8 cellular contexts compared by ENCODE assay signal in the genomic region with DNA sequence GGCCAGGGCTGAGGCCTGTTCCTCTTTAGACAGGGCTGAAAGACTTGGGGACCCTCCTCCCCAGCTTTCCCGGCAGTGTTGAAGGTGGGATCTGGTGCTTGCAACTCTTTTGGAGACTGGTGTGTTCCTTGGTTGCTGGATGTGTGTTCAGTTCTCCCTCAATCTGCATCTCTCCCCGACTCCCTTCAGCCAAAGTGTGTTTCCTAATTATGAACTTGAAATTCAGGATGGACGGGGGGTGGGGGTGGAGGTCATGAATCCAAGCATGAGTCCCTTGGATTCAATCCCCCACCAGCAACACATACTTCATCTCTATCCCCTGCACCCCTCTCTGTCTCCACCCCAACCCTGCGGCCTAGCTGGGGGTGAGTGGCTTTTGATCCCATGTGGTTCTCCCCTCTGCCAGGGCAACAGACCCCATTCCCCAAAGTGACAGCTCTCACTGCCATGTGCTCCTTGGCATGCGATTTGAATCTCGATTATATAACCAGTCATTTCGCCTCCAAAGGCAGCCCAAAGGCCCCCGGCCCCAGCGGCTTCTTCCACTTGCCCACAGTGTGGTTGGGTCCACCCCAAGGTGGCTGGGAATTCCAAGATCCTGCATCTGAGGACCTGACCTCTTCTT. TPM values are rescaled to one million over a fixed set of nuclear protein-coding genes. Genes with fewer than 3 reads are reported as not detected.
DNase-seq lines count a peak whose midpoint lies in the region; ATAC-seq and TF ChIP-seq lines count a peak whose summit lies in the region.

No MANE protein-coding gene starts in this region.

- peak overlapping the region; percentile 68 for H2AFZ ChIP-seq in hepatocyte

- peak overlapping the region; percentile 66 for H3K27ac Mint-ChIP-seq in activated T-helper 17 cell treated with anti-CD3 and anti-CD28 coated beads, Interleukin-2, amount 50 U/mL, for 72 hours

- H3K4me3 ChIP-seq in HFF-Myc (replicated peaks; ENCODE audit: low read depth, low read length) = peak overlapping the region; percentile 67
- no peak overlapping the region for H3K4me3 ChIP-seq in hepatocyte
- peak overlapping the region; percentile 66 to 81 (median 71) for H3K4me3 ChIP-seq in skeletal muscle tissue (ENCODE audit: low read length in 3 of 3)

- ATAC-seq in activated T-helper 17 cell treated with anti-CD3 and anti-CD28 coated beads, Interleukin-2, amount 50 U/mL, for 72 hours (replicated peaks) = no peak
- no peak for ATAC-seq in GM19452 (IDR thresholded peaks at IDR 0.05; ENCODE audit: unreplicated experiment)
- ATAC-seq in left colon = no peak

- no peaks in the 10 kb centered on the region for H3K27me3 ChIP-seq in hepatocyte
- no peaks in the 10 kb centered on the region for H3K27me3 ChIP-seq in skeletal muscle tissue (ENCODE audit: control insufficient read depth in 3 of 3, insufficient read depth in 3 of 3, low read length in 3 of 3)

- no peaks in the 10 kb centered on the region for H3K9me3 Mint-ChIP-seq in activated T-helper 17 cell treated with anti-CD3 and anti-CD28 coated beads, Interleukin-2, amount 50 U/mL, for 72 hours

- intact Hi-C loops in left colon (cut with DNase I, micrococcal nuclease) = no loop called here

- H3K4me2 ChIP-seq in hepatocyte = peak overlapping the region; percentile 99

- DNase-seq in HFF-Myc (ENCODE audit: extremely low read depth, low read depth) (no peak), hepatocyte (ENCODE audit: low spot score) (no peak), NCI-H1417 treated with DMSO at 0.1 percent for 48 hours (lab: John Stamatoyannopoulos, UW) (no peak), left colon (no peak), NCI-H69 (lab: John Stamatoyannopoulos, UW) (no peak)

- H3K4me1 Mint-ChIP-seq in activated T-helper 17 cell treated with anti-CD3 and anti-CD28 coated beads, Interleukin-2, amount 50 U/mL, for 72 hours = peaks cover 6% of the 10 kb centered on the region

- no peaks in the 10 kb centered on the region for H3K36me3 Mint-ChIP-seq in activated T-helper 17 cell treated with anti-CD3 and anti-CD28 coated beads, Interleukin-2, amount 50 U/mL, for 72 hours (ENCODE audit: low read depth)

- no peaks in the 10 kb centered on the region for H4K20me1 ChIP-seq in hepatocyte (ENCODE audit: insufficient read depth, poor library complexity, severe bottlenecking)

- H3K36me3 ChIP-seq in hepatocyte (replicated peaks; ENCODE audit: insufficient read depth, low read depth) = no peaks in the 10 kb centered on the region
- H3K36me3 ChIP-seq in skeletal muscle tissue (ENCODE audit: control insufficient read depth in 3 of 3, insufficient read depth in 3 of 3, low read length in 3 of 3) = no peaks in the 10 kb centered on the region

- H3K27ac ChIP-seq in hepatocyte = peak overlapping the region; percentile 56
- H3K27ac ChIP-seq in skeletal muscle tissue (ENCODE audit: low read depth, low read length) = peak overlapping the region; percentile 88

- peak overlapping the region; percentile 76 to 87 (median 87) for H3K9ac ChIP-seq in skeletal muscle tissue (ENCODE audit: low read depth in 1 of 3, low read length in 3 of 3)

- no peaks in the 10 kb centered on the region for H3K9me3 ChIP-seq in hepatocyte (ENCODE audit: low read depth)
- no peaks in the 10 kb centered on the region for H3K9me3 ChIP-seq in skeletal muscle tissue (ENCODE audit: control insufficient read depth in 3 of 3, low read length in 3 of 3)

- 75% methylated on average over 8 of the region's 9 CpGs for WGBS in hepatocyte (ENCODE audit: low lambda C conversion rate, missing lambda C conversion rate)

- peak overlapping the region; percentile 61 for H3K4me3 Mint-ChIP-seq in activated T-helper 17 cell treated with anti-CD3 and anti-CD28 coated beads, Interleukin-2, amount 50 U/mL, for 72 hours

- H3K79me2 ChIP-seq in hepatocyte = peaks cover 4% of the 10 kb centered on the region

- H3K27me3 Mint-ChIP-seq in activated T-helper 17 cell treated with anti-CD3 and anti-CD28 coated beads, Interleukin-2, amount 50 U/mL, for 72 hours = peaks cover 12% of the 10 kb centered on the region

- TF ChIP-seq CTCF in HFF-Myc (IDR thresholded peaks at IDR 0.05; ENCODE audit: low read depth, low read length, missing control alignments) = no peak
- no peak for TF ChIP-seq CTCF in hepatocyte (IDR thresholded peaks at IDR 0.05; ENCODE audit: poor library complexity)

- H3K9me2 ChIP-seq in hepatocyte (replicated peaks; ENCODE audit: insufficient read depth) = no peaks in the 10 kb centered on the region

- H3K4me1 ChIP-seq in hepatocyte (ENCODE audit: insufficient read depth) (peaks cover 13% of the 10 kb centered on the region), skeletal muscle tissue (ENCODE audit: control insufficient read depth in 3 of 3, insufficient read depth in 3 of 3, low read length in 3 of 3) (peaks cover 32 to 63% (median 60%) of the 10 kb centered on the region in 3 donors)

RNA-seq across cellular contexts. Expression of a gene that starts 1.3 kb away (rescaled TPM):
- 1 to 10 TPM in 1 of 2 donors, under 1 TPM in 1; 0.69 to 2.2 TPM for total RNA-seq in activated T-helper 17 cell treated with anti-CD3 and anti-CD28 coated beads, Interleukin-2, amount 50 U/mL, for 72 hours
- total RNA-seq in hepatocyte (7.3 and 16.0 TPM in 2 replicates), skeletal muscle tissue (25.6 TPM), left colon (10 to 100 TPM in 1 of 2 donors, 1 to 10 TPM in 1; 3.9 to 11.3 TPM)
- 30.0 and 32.8 TPM in 2 replicates for polyA plus RNA-seq in hepatocyte
